1 cellular context compared by ENCODE assay signal in genomic region chr20:38985603-38986170, GRCh38.
TF ChIP-seq lines count a peak whose summit lies in the region.

No MANE protein-coding gene starts in this region.

TF ChIP-seq in HepG2, 621 proteins besides CTCF, POLR2A, EP300 and RAD21 (continued from another document and continues in another):
- TF ChIP-seq ZBTB40 (IDR thresholded peaks at IDR 0.05), result no peak
- no peak for TF ChIP-seq ZBTB40 (CRISPR knock-in tag; IDR thresholded peaks at IDR 0.05)
- TF ChIP-seq SIX4 (CRISPR knock-in tag; IDR thresholded peaks at IDR 0.05), result no peak
- no peak for TF ChIP-seq SSRP1 (CRISPR knock-in tag; IDR thresholded peaks at IDR 0.05)
- TF ChIP-seq SCMH1 (CRISPR knock-in tag; IDR thresholded peaks at IDR 0.05; ENCODE audit: borderline replicate concordance), result no peak
- peak; percentile 57 for TF ChIP-seq TEAD3 (CRISPR knock-in tag; optimal IDR thresholded peaks at IDR 0.05; ENCODE audit: borderline replicate concordance)
- no peak for TF ChIP-seq MAFK (conservative IDR thresholded peaks at IDR 0.05 in 1 of 2, IDR thresholded peaks at IDR 0.05 in 1 of 2; ENCODE audit: low read length in 2 of 2)
- peak; percentile 66 for TF ChIP-seq FOXP4 (CRISPR knock-in tag; IDR thresholded peaks at IDR 0.05)
- 0 out of 2 replicates have a peak, but pooled peaks have one; percentile 56 for TF ChIP-seq PAXIP1 (CRISPR knock-in tag; conservative IDR thresholded peaks at IDR 0.05)
- TF ChIP-seq ZFX (CRISPR knock-in tag; IDR thresholded peaks at IDR 0.05; ENCODE audit: low read depth), result no peak
- no peak for TF ChIP-seq DDIT3 (CRISPR knock-in tag; IDR thresholded peaks at IDR 0.05)
- TF ChIP-seq FOXA3 (CRISPR knock-in tag; IDR thresholded peaks at IDR 0.05), result peak; percentile 34; the same call in 1 of the 2 replicates
- no peak for TF ChIP-seq ZNF549 (CRISPR knock-in tag; IDR thresholded peaks at IDR 0.05)
- TF ChIP-seq ZNF136 (CRISPR knock-in tag; IDR thresholded peaks at IDR 0.05; ENCODE audit: low read depth), result no peak
- TF ChIP-seq ZSCAN5A (CRISPR knock-in tag; IDR thresholded peaks at IDR 0.05; ENCODE audit: borderline replicate concordance), result no peak
- TF ChIP-seq POGK (CRISPR knock-in tag; conservative IDR thresholded peaks at IDR 0.05), result peak; percentile 27; the same call in 1 of the 2 replicates
- TF ChIP-seq AGO2 (optimal IDR thresholded peaks at IDR 0.05; ENCODE audit: low read depth, low read length), result no peak
- no peak for TF ChIP-seq ZC3H13 (CRISPR knock-in tag; IDR thresholded peaks at IDR 0.05)
- no peak for TF ChIP-seq ETV5 (CRISPR knock-in tag; IDR thresholded peaks at IDR 0.05; ENCODE audit: borderline replicate concordance)
- peak; percentile 22; the same call in 1 of the 2 replicates for TF ChIP-seq ISL2 (CRISPR knock-in tag; IDR thresholded peaks at IDR 0.05)
- no peak for TF ChIP-seq MXD4 (CRISPR knock-in tag; IDR thresholded peaks at IDR 0.05)
- no peak for TF ChIP-seq ZNF761 (CRISPR knock-in tag; conservative IDR thresholded peaks at IDR 0.05)
- no peak for TF ChIP-seq TSC22D2 (CRISPR knock-in tag; IDR thresholded peaks at IDR 0.05; ENCODE audit: borderline replicate concordance)
- peak; percentile 64; the same call in 1 of the 2 replicates for TF ChIP-seq RARA (CRISPR knock-in tag; IDR thresholded peaks at IDR 0.05)
- no peak for TF ChIP-seq ZNF580 (CRISPR knock-in tag; IDR thresholded peaks at IDR 0.05; ENCODE audit: borderline replicate concordance, low read depth)
- 0 out of 2 replicates have a peak, but pooled peaks have one; percentile 50 for TF ChIP-seq FOXO1 (CRISPR knock-in tag; IDR thresholded peaks at IDR 0.05)
- no peak for TF ChIP-seq KDM3A (CRISPR knock-in tag; IDR thresholded peaks at IDR 0.05; ENCODE audit: low read depth)
- 0 out of 2 replicates have a peak, but pooled peaks have one; percentile 31 for TF ChIP-seq STAT5B (CRISPR knock-in tag; IDR thresholded peaks at IDR 0.05)
- TF ChIP-seq IRX3 (CRISPR knock-in tag; IDR thresholded peaks at IDR 0.05; ENCODE audit: borderline replicate concordance, low read depth), result no peak
- TF ChIP-seq SP4 (CRISPR knock-in tag; IDR thresholded peaks at IDR 0.05), result no peak
- TF ChIP-seq MLLT10 (CRISPR knock-in tag; IDR thresholded peaks at IDR 0.05), result no peak
- no peak for TF ChIP-seq MEIS1 (CRISPR knock-in tag; IDR thresholded peaks at IDR 0.05; ENCODE audit: borderline replicate concordance)
- TF ChIP-seq SAP130 (CRISPR knock-in tag; IDR thresholded peaks at IDR 0.05; ENCODE audit: low read depth), result peak; percentile 75
- peak; percentile 48 for TF ChIP-seq HNF4A (CRISPR knock-in tag; IDR thresholded peaks at IDR 0.05)
- no peak for TF ChIP-seq PLRG1 (conservative IDR thresholded peaks at IDR 0.05)
- TF ChIP-seq NFKBIZ (CRISPR knock-in tag; IDR thresholded peaks at IDR 0.05), result no peak
- no peak for TF ChIP-seq NBN (conservative IDR thresholded peaks at IDR 0.05)
- no peak for TF ChIP-seq SOX13 (IDR thresholded peaks at IDR 0.05)
- TF ChIP-seq SOX13 (CRISPR knock-in tag; conservative IDR thresholded peaks at IDR 0.05 in 1 of 2, IDR thresholded peaks at IDR 0.05 in 1 of 2), result peak in 1 of 2 experiments; percentile 56; a peak in 1 of 4 replicates
- TF ChIP-seq ZNF367 (CRISPR knock-in tag; IDR thresholded peaks at IDR 0.05; ENCODE audit: borderline replicate concordance), result no peak
